9 cellular contexts compared by ENCODE assay signal in the genomic region with DNA sequence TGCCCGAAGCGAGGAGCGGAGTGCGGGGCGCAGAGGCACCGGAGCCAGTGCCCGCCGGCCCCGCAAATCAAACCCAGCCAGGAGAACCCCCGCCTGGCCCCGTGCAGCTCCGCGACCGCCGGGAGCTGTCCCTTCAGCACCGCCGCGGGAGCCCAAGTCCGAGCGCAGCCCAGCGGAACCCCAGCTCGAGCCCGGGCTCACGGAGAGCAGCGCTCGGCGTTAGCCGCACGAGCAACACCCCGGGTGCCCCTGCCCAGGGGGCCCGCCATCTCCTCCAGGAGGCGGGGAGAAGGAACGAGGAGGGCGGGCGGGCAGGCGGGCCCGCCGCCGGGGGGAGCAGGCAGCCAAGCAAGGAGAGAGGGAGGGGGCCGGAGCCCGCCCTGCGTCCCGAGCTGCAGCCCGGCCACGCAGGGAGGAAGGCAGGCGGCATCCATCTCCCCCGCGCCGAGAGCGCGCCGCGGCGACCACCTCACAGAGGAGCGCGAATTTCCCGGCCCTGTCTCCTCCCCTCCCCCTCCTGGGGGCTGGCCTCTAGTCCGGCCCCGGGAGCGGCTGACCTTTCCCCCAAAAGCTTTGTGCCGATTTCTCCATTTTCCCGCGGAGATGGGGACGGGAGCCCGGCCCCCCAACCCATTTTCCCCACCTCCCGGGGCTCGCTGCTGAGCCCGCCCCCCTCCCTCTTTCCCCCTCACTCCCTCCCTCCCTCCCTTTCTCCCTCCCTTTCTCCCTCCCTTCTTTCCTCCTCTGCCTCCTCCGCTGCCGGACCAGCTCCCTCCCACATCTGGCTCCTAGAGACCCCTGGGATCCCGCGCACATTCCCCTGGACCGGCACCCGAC. TPM values are rescaled to one million over a fixed set of nuclear protein-coding genes. Genes with fewer than 3 reads are reported as not detected.
DNase-seq lines count a peak whose midpoint lies in the region; ATAC-seq and TF ChIP-seq lines count a peak whose summit lies in the region.
"Had no signal": no experiment of that assay in that cellular context is flagged by ENCODE, and none has a peak within 500 bp of the region (broad histone marks: within the 10 kb centered on the region; RNA-seq: fewer than 3 reads in every experiment).

No MANE protein-coding gene starts in this region.

- peaks cover 19% of the 10 kb centered on the region for H3K4me1 ChIP-seq in vagina

- intact Hi-C loops in vagina (cut with DNase I) = loop anchor here (2.0 kb wide), 1 partner anchor 246 kb away; no protein-coding TSS in a partner anchor

- H3K4me3 ChIP-seq in NB4 (ENCODE audit: low read depth, low read length) = no peak overlapping the region
- peak overlapping the region; percentile 45 to 47 for H3K4me3 ChIP-seq in vagina

- H3K9me3 ChIP-seq in vagina = no peaks in the 10 kb centered on the region

- no peak for TF ChIP-seq POLR2A in NB4 (IDR thresholded peaks at IDR 0.05; ENCODE audit: extremely low read depth, insufficient read length)
- TF ChIP-seq POLR2A in vagina (IDR thresholded peaks at IDR 0.05) = no peak

- TF ChIP-seq CTCF in NB4 (IDR thresholded peaks at IDR 0.05; ENCODE audit: low read depth, low read length) (no peak), omental fat pad (IDR thresholded peaks at IDR 0.05) (no peak), vagina (IDR thresholded peaks at IDR 0.05) (peak in 1 of 3 experiments; percentile 16)

- peak overlapping the region; percentile 63 for H3K27ac ChIP-seq in vagina

- peak; percentile 33 for DNase-seq in SIG-M5 treated with dmso at 0.1 percent for 504 hours (lab: John Stamatoyannopoulos, UW; ENCODE audit: unreplicated experiment)
- no peak for DNase-seq in SIG-M5 (lab: John Stamatoyannopoulos, UW)
- peak; percentile 64 for DNase-seq in NB4 (ENCODE audit: low read depth)
- peak; percentile 63 to 66 for DNase-seq in activated T-cell treated with anti-CD3 and anti-CD28 coated beads, Interleukin-2, amount 50 U/mL, for 48 hours
- DNase-seq in germinal center (ENCODE audit: low spot score) = peak; percentile 47
- DNase-seq in omental fat pad (ENCODE audit: low spot score) = no peak
- no peak for DNase-seq in vagina (ENCODE audit: extremely low spot score in 2 of 2)
- no peak for DNase-seq in HCEC 1CT
- DNase-seq: DND-41 had no signal

- H3K27me3 ChIP-seq in vagina = no peaks in the 10 kb centered on the region

- peak; percentile 81 for ATAC-seq in omental fat pad (ENCODE audit: low FRiP score)

- H3K36me3 ChIP-seq in vagina = no peaks in the 10 kb centered on the region

RNA-seq across cellular contexts. Expression of gene KCNC1, which starts 0.6 kb away (rescaled TPM):
- total RNA-seq in omental fat pad (not detected), vagina (0.49 TPM)

RNA-seq across cellular contexts. Expression of gene MYOD1, which starts 15.8 kb away (rescaled TPM):
- total RNA-seq in omental fat pad = not detected
- total RNA-seq in vagina = not detected

Comparison
In these comparisons a context has a peak if more than half of its experiments do, and no peak if none do; other contexts are left out.
1. DNase-seq: peak in SIG-M5 treated with dmso at 0.1 percent for 504 hours (single experiment), NB4 (single experiment), activated T-cell treated with anti-CD3 and anti-CD28 coated beads, Interleukin-2, amount 50 U/mL, for 48 hours (2 of 2) and germinal center (single experiment); none in SIG-M5 (single experiment), omental fat pad (single experiment), vagina (0 of 2) and HCEC 1CT (single experiment).